ENCODE assay signal across 28 cellular contexts in the genomic region with DNA sequence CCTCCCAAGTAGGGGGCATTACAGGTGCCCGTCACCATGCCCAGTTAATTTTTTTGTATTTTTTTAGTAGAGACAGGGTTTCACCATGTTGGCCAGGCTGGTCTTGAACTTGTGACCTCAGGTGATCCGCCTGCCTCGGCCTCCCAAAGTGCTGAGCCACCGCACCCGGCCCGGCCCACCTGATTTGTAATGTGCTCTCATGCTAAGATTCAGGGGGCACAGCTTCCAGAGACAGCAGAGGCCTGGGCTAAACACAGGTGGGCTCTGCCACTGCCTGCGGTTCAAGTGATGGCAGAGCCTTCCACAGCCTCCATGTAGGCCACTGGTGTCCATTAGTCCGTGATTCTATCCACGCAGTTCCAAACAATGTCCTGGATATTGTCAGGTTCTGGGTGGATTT.
"Had no signal": no experiment of that assay in that cellular context is flagged by ENCODE, and none has a peak within 500 bp of the region (broad histone marks: within the 10 kb centered on the region; RNA-seq: fewer than 3 reads in every experiment).

No MANE protein-coding gene starts in this region.

- H3K27me3 Mint-ChIP-seq: naive B cell; natural killer cell treated with Interleukin-12 subunit alpha and Interleukin-12 subunit beta and Interleukin-15 and Interleukin-18, amount 100 ng/mL, for 72 hours; progenitor cell of endocrine pancreas had no signal

- H3K27me3 ChIP-seq: dorsolateral prefrontal cortex, foreskin keratinocyte, heart right ventricle, neutrophil, right atrium auricular region, tibial nerve, upper lobe of left lung, uterus had no signal

- H3K36me3 ChIP-seq: lower lobe of right lung, neutrophil, right atrium auricular region, thoracic aorta, uterus had no signal

- H3K4me1 ChIP-seq: foreskin keratinocyte, parathyroid adenoma, right atrium auricular region, uterus had no signal

- H3K36me3 Mint-ChIP-seq: memory B cell; naive B cell; natural killer cell treated with Interleukin-12 subunit alpha and Interleukin-12 subunit beta and Interleukin-15 and Interleukin-18, amount 100 ng/mL, for 72 hours; stimulated activated memory B cell treated with anti-CD40 and anti-IgM and Interleukin-4, amounts not matched to agents 10 μg/mL and 1 μg/mL and 100 μg/mL, for 72 hours had no signal

- H2AFZ ChIP-seq: parathyroid adenoma had no signal

- ATAC-seq: esophagus mucosa; foreskin keratinocyte; heart right ventricle; left colon; lower lobe of right lung; natural killer cell treated with Interleukin-12 subunit alpha and Interleukin-12 subunit beta and Interleukin-15 and Interleukin-18, amount 100 ng/mL, for 72 hours; sciatic nerve; stimulated activated memory B cell treated with anti-CD40 and anti-IgM and Interleukin-4, amounts not matched to agents 10 μg/mL and 1 μg/mL and 100 μg/mL, for 72 hours; stimulated activated naive CD8-positive, alpha-beta T cell treated with anti-CD3 and anti-CD28 coated beads, Interleukin-15, Interleukin-2, amounts not matched to agents 100 U/mL and 50 U/mL, for 24 hours had no signal

- H3K9me3 ChIP-seq: heart right ventricle, left ventricle myocardium inferior, lower lobe of right lung, neutrophil, right atrium auricular region, thoracic aorta, tibial nerve, upper lobe of left lung, uterus had no signal

- DNase-seq: effector CD4-positive, alpha-beta T cell; foreskin keratinocyte; glutamatergic neuron; heart right ventricle; hippocampal formation; kidney glomerular epithelial cell; left colon; left ventricle myocardium inferior; lower lobe of right lung; naive B cell; stimulated activated CD4-positive, alpha-beta T cell treated with anti-CD3 and anti-CD28 coated beads, Interleukin-4, amount 100 ng/mL, for 4 hours; stimulated activated naive CD8-positive, alpha-beta T cell treated with anti-CD3 and anti-CD28 coated beads, Interleukin-15, Interleukin-2, amounts not matched to agents 100 U/mL and 50 U/mL, for 24 hours; upper lobe of left lung; uterus had no signal

- H3K4me3 ChIP-seq: dorsolateral prefrontal cortex, heart right ventricle, left ventricle myocardium inferior, lower lobe of right lung, right atrium auricular region, thoracic aorta, tibial nerve, upper lobe of left lung, uterus had no signal

- H3K79me2 ChIP-seq: parathyroid adenoma had no signal

- H3K9me3 Mint-ChIP-seq: memory B cell; natural killer cell treated with Interleukin-12 subunit alpha and Interleukin-12 subunit beta and Interleukin-15 and Interleukin-18, amount 100 ng/mL, for 72 hours; neural crest cell; stimulated activated memory B cell treated with anti-CD40 and anti-IgM and Interleukin-4, amounts not matched to agents 10 μg/mL and 1 μg/mL and 100 μg/mL, for 72 hours had no signal

- H3K27ac Mint-ChIP-seq: memory B cell; natural killer cell treated with Interleukin-12 subunit alpha and Interleukin-12 subunit beta and Interleukin-15 and Interleukin-18, amount 100 ng/mL, for 72 hours; stimulated activated memory B cell treated with anti-CD40 and anti-IgM and Interleukin-4, amounts not matched to agents 10 μg/mL and 1 μg/mL and 100 μg/mL, for 72 hours had no signal

- H3K27ac ChIP-seq: dorsolateral prefrontal cortex, epithelial cell of prostate, foreskin keratinocyte, heart right ventricle, left ventricle myocardium inferior, lower lobe of right lung, neutrophil, parathyroid adenoma, right atrium auricular region, thoracic aorta, upper lobe of left lung, uterus had no signal

- H3K4me3 Mint-ChIP-seq: memory B cell; naive B cell; natural killer cell treated with Interleukin-12 subunit alpha and Interleukin-12 subunit beta and Interleukin-15 and Interleukin-18, amount 100 ng/mL, for 72 hours; neural crest cell; stimulated activated memory B cell treated with anti-CD40 and anti-IgM and Interleukin-4, amounts not matched to agents 10 μg/mL and 1 μg/mL and 100 μg/mL, for 72 hours had no signal

- H3K9ac ChIP-seq: parathyroid adenoma had no signal
